ENCODE assay signal across 28 cellular contexts in the genomic region with DNA sequence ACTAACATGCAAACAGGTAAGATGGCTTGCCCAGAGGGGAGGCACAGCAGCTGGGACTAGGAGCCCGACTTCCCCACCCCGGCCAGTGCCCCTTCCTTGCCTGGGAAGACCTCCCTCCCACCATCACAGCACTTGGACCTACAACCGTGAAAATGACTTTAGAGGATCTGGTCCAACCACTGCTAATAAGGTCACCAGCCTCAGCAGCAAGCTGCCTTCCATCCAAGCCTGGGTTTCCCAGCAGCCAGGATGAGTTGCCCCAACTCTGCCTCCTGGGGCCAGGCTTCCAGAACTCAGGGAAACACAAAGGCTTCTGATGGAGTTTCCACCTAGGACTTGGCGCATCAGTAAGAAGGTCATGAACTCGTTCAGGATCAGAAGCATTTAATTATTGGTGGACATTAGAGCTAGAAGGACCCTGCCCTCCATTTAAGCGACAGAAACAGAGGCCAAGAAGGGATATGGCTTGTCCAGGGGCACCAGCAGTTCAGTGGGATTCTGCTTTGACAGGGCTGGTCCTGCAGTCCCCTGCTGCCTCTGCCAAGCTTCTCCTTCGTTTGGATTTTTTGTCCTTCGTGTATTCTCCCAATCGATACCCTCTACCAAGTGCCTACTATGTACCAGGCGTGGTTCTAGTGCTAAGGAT.
A peak's percentile ranks its signal among the peaks of the same experiment; 100 is the strongest.
DNase-seq lines count a peak whose midpoint lies in the region; ATAC-seq and TF ChIP-seq lines count a peak whose summit lies in the region.
"Had no signal": no experiment of that assay in that cellular context is flagged by ENCODE, and none has a peak within 500 bp of the region (broad histone marks: within the 10 kb centered on the region; RNA-seq: fewer than 3 reads in every experiment).

No MANE protein-coding gene starts in this region.

- H3F3A ChIP-seq in MM.1S (ENCODE audit: insufficient read depth, low read length) = peaks cover 13% of the 10 kb centered on the region

- no peaks in the 10 kb centered on the region for H3K4me1 ChIP-seq in CD8-positive, alpha-beta memory T cell (ENCODE audit: insufficient read depth, low read length)
- H3K4me1 ChIP-seq in MM.1S (ENCODE audit: low read length) (peaks cover 11% of the 10 kb centered on the region), osteoblast (ENCODE audit: insufficient read depth, low read length) (no peaks in the 10 kb centered on the region)

- H2AFZ ChIP-seq in MM.1S (ENCODE audit: low read length) = no peak overlapping the region
- no peak overlapping the region for H2AFZ ChIP-seq in osteoblast (ENCODE audit: low read length)
- H2AFZ ChIP-seq: hepatocyte had no signal

- H3K9ac ChIP-seq in MM.1S (ENCODE audit: low read length) = no peak overlapping the region; the same call in 1 of the 2 replicates

- CTCF ChIA-PET in CD8-positive, alpha-beta memory T cell (lab: Charles Lee) = no interaction called here
- CTCF ChIA-PET in GM10248 (lab: Yijun Ruan, JAX) = interaction anchor here (1.1 to 1.9 kb wide), 4 partner anchors 8 to 59 kb away, joined by 3 to 10 read pairs (median 4); no protein-coding TSS in a partner anchor

- H3K4me3 ChIP-seq in CD8-positive, alpha-beta memory T cell (ENCODE audit: low read length) = no peak overlapping the region
- H3K4me3 ChIP-seq in MM.1S (ENCODE audit: low read length) (peak overlapping the region; percentile 53), coronary artery (peak overlapping the region; percentile 49), osteoblast (ENCODE audit: insufficient read depth, low read length) (no peak overlapping the region)
- H3K4me3 ChIP-seq: hepatocyte, Peyer's patch, spleen had no signal

- no peaks in the 10 kb centered on the region for H3K9me2 ChIP-seq in MM.1S (replicated peaks; ENCODE audit: insufficient read depth, low read length)

- H3K36me3 Mint-ChIP-seq in CD8-positive, alpha-beta memory T cell = peaks cover 0 to 14% (median 1%) of the 10 kb centered on the region in 3 donors
- H3K36me3 Mint-ChIP-seq in stimulated activated memory B cell treated with anti-CD40 and anti-IgM and Interleukin-4, amounts not matched to agents 10 μg/mL and 1 μg/mL and 100 μg/mL, for 72 hours = peaks cover 6% of the 10 kb centered on the region
- H3K36me3 Mint-ChIP-seq: naive B cell had no signal

- no peak overlapping the region for H3K27ac ChIP-seq in CD8-positive, alpha-beta memory T cell (ENCODE audit: low read depth, low read length)
- no peak overlapping the region; the same call in 1 of the 2 replicates for H3K27ac ChIP-seq in MM.1S (ENCODE audit: low read length)
- no peak overlapping the region for H3K27ac ChIP-seq in coronary artery
- no peak overlapping the region for H3K27ac ChIP-seq in osteoblast (ENCODE audit: low read depth, low read length)
- H3K27ac ChIP-seq: brain microvascular endothelial cell, C4-2B, epithelial cell of prostate, hepatocyte, Peyer's patch had no signal

- no peaks in the 10 kb centered on the region for H3K9me3 ChIP-seq in CD8-positive, alpha-beta memory T cell (ENCODE audit: low read length)
- H3K9me3 ChIP-seq in MM.1S (replicated peaks; ENCODE audit: insufficient read depth, low read length) (no peaks in the 10 kb centered on the region), osteoblast (ENCODE audit: low read depth, low read length) (peaks cover 3% of the 10 kb centered on the region)
- H3K9me3 ChIP-seq: Peyer's patch had no signal

- no peaks in the 10 kb centered on the region for H3K36me3 ChIP-seq in CD8-positive, alpha-beta memory T cell (ENCODE audit: insufficient read depth, low read length)
- H3K36me3 ChIP-seq in MM.1S (replicated peaks; ENCODE audit: insufficient read depth, low read length) (no peaks in the 10 kb centered on the region), osteoblast (ENCODE audit: insufficient read depth, low read length) (no peaks in the 10 kb centered on the region)
- H3K36me3 ChIP-seq: brain microvascular endothelial cell, Peyer's patch, spleen had no signal

- no peak for ATAC-seq in stimulated activated memory B cell treated with anti-CD40 and anti-IgM and Interleukin-4, amounts not matched to agents 10 μg/mL and 1 μg/mL and 100 μg/mL, for 72 hours
- no peak for ATAC-seq in HG03354 (IDR thresholded peaks at IDR 0.05; ENCODE audit: poor library complexity, severe bottlenecking, unreplicated experiment)
- ATAC-seq: activated naive CD4-positive, alpha-beta T cell treated with anti-CD3 and anti-CD28 coated beads, Interleukin-2, amount 50 U/mL, for 72 hours had no signal

- peak overlapping the region; percentile 92 for H3K4me2 ChIP-seq in MM.1S (ENCODE audit: low read depth, low read length)
- peak overlapping the region; percentile 28 for H3K4me2 ChIP-seq in osteoblast (ENCODE audit: insufficient read depth, low read length)
- H3K4me2 ChIP-seq: hepatocyte had no signal

- H3K27me3 ChIP-seq in CD8-positive, alpha-beta memory T cell (ENCODE audit: insufficient read depth, low read length, poor library complexity, severe bottlenecking) = no peaks in the 10 kb centered on the region
- H3K27me3 ChIP-seq in MM.1S (replicated peaks; ENCODE audit: insufficient read depth, low read length) = peaks cover 20% of the 10 kb centered on the region
- no peaks in the 10 kb centered on the region for H3K27me3 ChIP-seq in osteoblast (ENCODE audit: insufficient read depth, low read length)
- H3K27me3 ChIP-seq: brain microvascular endothelial cell, hepatocyte, Peyer's patch, spleen had no signal

- POLR2A ChIA-PET in CD8-positive, alpha-beta memory T cell (lab: Charles Lee) = no interaction called here
- POLR2A ChIA-PET in GM10248 (lab: Yijun Ruan, JAX) = interaction anchor here (0.5 kb wide), 1 partner anchor 128 kb away, joined by 4 read pairs; no protein-coding TSS in a partner anchor

- H4K20me1 ChIP-seq in MM.1S (ENCODE audit: insufficient read depth, low read length) (no peaks in the 10 kb centered on the region), osteoblast (ENCODE audit: insufficient read depth, low read length) (no peaks in the 10 kb centered on the region)

- H3K4me1 Mint-ChIP-seq in CD8-positive, alpha-beta memory T cell = peaks cover 31 to 41% (median 35%) of the 10 kb centered on the region in 3 donors
- H3K4me1 Mint-ChIP-seq in stimulated activated memory B cell treated with anti-CD40 and anti-IgM and Interleukin-4, amounts not matched to agents 10 μg/mL and 1 μg/mL and 100 μg/mL, for 72 hours = no peaks in the 10 kb centered on the region

- H3K4me3 Mint-ChIP-seq in CD8-positive, alpha-beta memory T cell = peak overlapping the region in 6 of 7 donors; percentile 24 to 93 (median 70)
- H3K4me3 Mint-ChIP-seq in stimulated activated memory B cell treated with anti-CD40 and anti-IgM and Interleukin-4, amounts not matched to agents 10 μg/mL and 1 μg/mL and 100 μg/mL, for 72 hours = no peak overlapping the region
- H3K4me3 Mint-ChIP-seq: naive B cell had no signal

- peaks cover 0 to 4% of the 10 kb centered on the region in 2 donors for H3K27me3 Mint-ChIP-seq in CD8-positive, alpha-beta memory T cell
- H3K27me3 Mint-ChIP-seq in stimulated activated memory B cell treated with anti-CD40 and anti-IgM and Interleukin-4, amounts not matched to agents 10 μg/mL and 1 μg/mL and 100 μg/mL, for 72 hours = peaks cover 44% of the 10 kb centered on the region

- H3K79me2 ChIP-seq in MM.1S (ENCODE audit: low read length) = no peaks in the 10 kb centered on the region
- no peaks in the 10 kb centered on the region for H3K79me2 ChIP-seq in osteoblast (ENCODE audit: insufficient read depth, low read length)
- H3K79me2 ChIP-seq: hepatocyte had no signal

- no peaks in the 10 kb centered on the region for H3K9me3 Mint-ChIP-seq in CD8-positive, alpha-beta memory T cell
- peaks cover 10% of the 10 kb centered on the region for H3K9me3 Mint-ChIP-seq in stimulated activated memory B cell treated with anti-CD40 and anti-IgM and Interleukin-4, amounts not matched to agents 10 μg/mL and 1 μg/mL and 100 μg/mL, for 72 hours
- H3K9me3 Mint-ChIP-seq: naive B cell had no signal

- no peak for DNase-seq in CD8-positive, alpha-beta memory T cell
- DNase-seq in MM.1S = no peak
- DNase-seq in coronary artery (ENCODE audit: low spot score) = no peak
- no peak for DNase-seq in osteoblast (ENCODE audit: insufficient read length, low spot score, missing footprints)
- no peak for DNase-seq in GM10248 (ENCODE audit: extremely low spot score)
- no peak for DNase-seq in SKM-1 treated with dmso at 0.1 percent for 144 hours (lab: John Stamatoyannopoulos, UW; ENCODE audit: unreplicated experiment)
- DNase-seq: activated CD4-positive, CD25-positive, alpha-beta regulatory T cell treated with anti-CD3 and anti-CD28 coated beads, Interleukin-2, amount 50 U/mL, for 72 hours; activated CD8-positive, alpha-beta memory T cell treated with anti-CD3 and anti-CD28 coated beads for 24 hours; activated T-cell treated with anti-CD3 and anti-CD28 coated beads, Interleukin-2, amount 50 U/mL, for 48 hours; brain microvascular endothelial cell; dermis blood vessel endothelial cell; foreskin fibroblast; GF-D8; mammary epithelial cell; naive B cell; NCI-H1105; NCI-H2171; NCI-H69; Peyer's patch; spleen; stimulated activated CD4-positive, alpha-beta T cell treated with anti-CD3 and anti-CD28 coated beads, Interleukin-4, amount 100 ng/mL, for 4 hours; T1000 had no signal

- no peak for TF ChIP-seq CTCF in MM.1S (IDR thresholded peaks at IDR 0.05; ENCODE audit: low read length)
- TF ChIP-seq CTCF in coronary artery (IDR thresholded peaks at IDR 0.05) = no peak
- no peak for TF ChIP-seq CTCF in osteoblast (IDR thresholded peaks at IDR 0.05; ENCODE audit: extremely low read depth, low read depth, low read length)
- TF ChIP-seq CTCF in GM10248 (IDR thresholded peaks at IDR 0.05; ENCODE audit: control extremely low read depth, extremely low read depth, low read depth, missing control alignments) = no peak

- peak overlapping the region in 6 of 8 donors; percentile 49 to 88 (median 78) for H3K27ac Mint-ChIP-seq in CD8-positive, alpha-beta memory T cell
- H3K27ac Mint-ChIP-seq in stimulated activated memory B cell treated with anti-CD40 and anti-IgM and Interleukin-4, amounts not matched to agents 10 μg/mL and 1 μg/mL and 100 μg/mL, for 72 hours = no peak overlapping the region
- H3K27ac Mint-ChIP-seq: naive B cell had no signal

Comparison
In these comparisons a context has a peak if more than half of its experiments do, and no peak if none do; other contexts are left out.
1. H3K4me3 ChIP-seq: peak in MM.1S (single experiment) and coronary artery (single experiment); none in CD8-positive, alpha-beta memory T cell (single experiment) and osteoblast (single experiment).